Comparison of ENCODE assay signal across 20 cellular contexts in genomic region chr11:71421392-71421950, GRCh38.
"Had no signal": no experiment of that assay in that cellular context is flagged by ENCODE, and none has a peak within 500 bp of the region (broad histone marks: within the 10 kb centered on the region; RNA-seq: fewer than 3 reads in every experiment).

No MANE protein-coding gene starts in this region.

- DNase-seq: activated CD4-positive, alpha-beta T cell treated with anti-CD3 and anti-CD28 coated beads for 36 hours; activated CD4-positive, CD25-positive, alpha-beta regulatory T cell; activated effector memory CD4-positive, alpha-beta T cell treated with Interleukin-2 at 50 U/mL for 16 hours; activated naive CD4-positive, alpha-beta T cell treated with Interleukin-2 at 50 U/mL for 16 hours; activated T-cell treated with anti-CD3 and anti-CD28 coated beads for 4 hours; activated T-cell treated with anti-CD3 and anti-CD28 coated beads, Interleukin-2, amount 50 U/mL, for 72 hours; dorsolateral prefrontal cortex; effector memory CD4-positive, alpha-beta T cell; naive thymus-derived CD8-positive, alpha-beta T cell; nucleus accumbens; spleen; stimulated activated naive CD4-positive, alpha-beta T cell; T-helper 1 cell; transverse colon; uterus had no signal

- H3K9ac ChIP-seq: parathyroid adenoma had no signal

- H3K9me3 ChIP-seq: ascending aorta, right atrium auricular region, spleen, transverse colon, uterus had no signal

- H3K36me3 ChIP-seq: ascending aorta, cardiac muscle cell, right atrium auricular region, spleen, transverse colon, uterus had no signal

- H3K4me3 ChIP-seq: ascending aorta, cardiac muscle cell, coronary artery, dorsolateral prefrontal cortex, right atrium auricular region, spleen, transverse colon, uterus had no signal

- H3K27me3 ChIP-seq: ascending aorta, cardiac muscle cell, dorsolateral prefrontal cortex, right atrium auricular region, spleen, transverse colon, uterus had no signal

- H3K27ac ChIP-seq: ascending aorta, cardiac muscle cell, coronary artery, dorsolateral prefrontal cortex, parathyroid adenoma, right atrium auricular region, spleen, transverse colon, uterus had no signal

- H3K4me1 ChIP-seq: ascending aorta, parathyroid adenoma, right atrium auricular region, transverse colon, uterus had no signal

- ATAC-seq: activated CD4-positive, alpha-beta T cell treated with anti-CD3 and anti-CD28 coated beads for 36 hours; activated T-cell treated with anti-CD3 and anti-CD28 coated beads, Interleukin-2, amount 50 U/mL, for 72 hours; naive thymus-derived CD8-positive, alpha-beta T cell had no signal
